28 cellular contexts compared by ENCODE assay signal in the genomic region with DNA sequence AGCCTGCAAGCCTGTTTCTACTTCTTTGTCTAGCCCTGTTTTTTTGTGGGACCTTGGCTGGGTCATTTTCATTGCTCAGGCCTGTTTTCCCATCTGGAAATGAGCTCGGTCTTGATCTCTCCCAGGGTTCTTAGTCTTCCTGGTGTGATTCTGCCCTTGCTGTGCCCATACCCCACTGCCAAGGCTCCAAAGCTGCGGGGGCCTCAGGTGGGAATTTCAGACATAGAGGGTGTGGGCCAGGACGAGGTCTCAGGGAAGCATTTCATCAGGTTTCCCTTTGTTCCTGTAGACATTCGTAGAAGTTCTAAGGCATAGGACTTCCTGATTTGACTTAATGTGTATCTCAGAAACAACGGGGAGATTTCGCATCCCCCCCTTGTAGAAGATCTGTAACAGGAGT. TPM values are rescaled to one million over a fixed set of nuclear protein-coding genes. Genes with fewer than 3 reads are reported as not detected.
DNase-seq lines count a peak whose midpoint lies in the region; ATAC-seq and TF ChIP-seq lines count a peak whose summit lies in the region.
"Had no signal": no experiment of that assay in that cellular context is flagged by ENCODE, and none has a peak within 500 bp of the region (broad histone marks: within the 10 kb centered on the region; RNA-seq: fewer than 3 reads in every experiment).

No MANE protein-coding gene starts in this region.

- BruUV-seq in PC-9 (replicated peaks; lab: Mats Ljungman, UMichigan) = no TSS peak

- no peak for TF ChIP-seq POLR2A in gastroesophageal sphincter (IDR thresholded peaks at IDR 0.05)

- H3F3A ChIP-seq in PC-9 (ENCODE audit: insufficient read depth, low read depth) = peaks cover 97% of the 10 kb centered on the region

- peak overlapping the region; percentile 57 for H3K27ac ChIP-seq in PC-9
- peak overlapping the region in 2 of 4 donors; percentile 2 for H3K27ac ChIP-seq in gastroesophageal sphincter
- H3K27ac ChIP-seq: 22Rv1, C4-2B, hepatocyte, thyroid gland had no signal

- H3K27ac Mint-ChIP-seq in immature natural killer cell = peak overlapping the region in 4 of 6 donors; percentile 6 to 38 (median 21)
- H3K27ac Mint-ChIP-seq: mesothelial cell of epicardium; T-helper 2 cell treated with Interferon-gamma antibody and Interleukin-4, amounts not matched to agents 5 μg/mL and 100 μg/mL, for 36 hours had no signal

- H3K9me3 Mint-ChIP-seq in immature natural killer cell = no peaks in the 10 kb centered on the region
- H3K9me3 Mint-ChIP-seq: activated naive CD4-positive, alpha-beta T cell treated with anti-CD3 and anti-CD28 coated beads, Interleukin-2, amount 50 U/mL, for 72 hours; activated T-cell treated with anti-CD3 and anti-CD28 coated beads, Interleukin-2, amount 50 U/mL, for 24 hours had no signal

- no peak overlapping the region; the same call in 1 of the 2 replicates for H3K4me3 ChIP-seq in PC-9
- no peak overlapping the region for H3K4me3 ChIP-seq in skeletal muscle satellite cell (ENCODE audit: low read length)
- no peak overlapping the region for H3K4me3 ChIP-seq in gastroesophageal sphincter
- H3K4me3 ChIP-seq: hepatocyte, pancreas, smooth muscle cell, thyroid gland had no signal

- peaks cover 41% of the 10 kb centered on the region for H3K36me3 ChIP-seq in PC-9 (ENCODE audit: low read depth)
- H3K36me3 ChIP-seq in skeletal muscle satellite cell (ENCODE audit: insufficient read depth, low read length) = peaks cover 42% of the 10 kb centered on the region
- no peaks in the 10 kb centered on the region for H3K36me3 ChIP-seq in gastroesophageal sphincter
- H3K36me3 ChIP-seq: pancreas, thyroid gland had no signal

- in situ Hi-C loops in GM13977 (cut with MboI; ENCODE audit: low pct_unique_long_range_greater_than_20kb, low sequenced_read_pairs, unreplicated experiment) = no loop called here

- H3K36me3 Mint-ChIP-seq in immature natural killer cell = no peaks in the 10 kb centered on the region

- H3K27me3 ChIP-seq in PC-9 (ENCODE audit: insufficient read depth, low read depth) (no peaks in the 10 kb centered on the region), skeletal muscle satellite cell (ENCODE audit: control insufficient read depth, insufficient read depth, low read length) (no peaks in the 10 kb centered on the region), gastroesophageal sphincter (no peaks in the 10 kb centered on the region)
- H3K27me3 ChIP-seq: hepatocyte, pancreas, thyroid gland had no signal

- H2AFZ ChIP-seq in PC-9 = no peak overlapping the region
- H2AFZ ChIP-seq: hepatocyte had no signal

- H4K20me1 ChIP-seq in PC-9 (ENCODE audit: insufficient read depth) = peaks cover 89% of the 10 kb centered on the region

- peak overlapping the region; percentile 99 for H3K4me2 ChIP-seq in PC-9
- peak overlapping the region; percentile 52 for H3K4me2 ChIP-seq in skeletal muscle satellite cell (ENCODE audit: low read length)
- H3K4me2 ChIP-seq: hepatocyte, smooth muscle cell had no signal

- POLR2A ChIA-PET in PC-9 (lab: Charles Lee; ENCODE audit: unreplicated experiment) = no interaction called here

- H3K4me1 Mint-ChIP-seq in immature natural killer cell = peaks cover 84 to 93% of the 10 kb centered on the region in 2 donors

- H3K9me3 ChIP-seq in PC-9 (ENCODE audit: insufficient read depth, low read depth) = no peaks in the 10 kb centered on the region
- H3K9me3 ChIP-seq in skeletal muscle satellite cell (replicated peaks; ENCODE audit: low read length) = no peaks in the 10 kb centered on the region
- no peaks in the 10 kb centered on the region for H3K9me3 ChIP-seq in gastroesophageal sphincter
- H3K9me3 ChIP-seq: pancreas, thyroid gland had no signal

- H3K9me2 ChIP-seq in PC-9 (ENCODE audit: insufficient read depth) = no peaks in the 10 kb centered on the region

- ATAC-seq in activated CD4-positive, CD25-positive, alpha-beta regulatory T cell treated with anti-CD3 and anti-CD28 coated beads, Interleukin-2, amount 50 U/mL, for 24 hours = no peak
- ATAC-seq in gastroesophageal sphincter = no peak
- ATAC-seq: activated naive CD4-positive, alpha-beta T cell treated with anti-CD3 and anti-CD28 coated beads, Interleukin-2, amount 50 U/mL, for 72 hours; pancreas had no signal

- no peak overlapping the region for H3K9ac ChIP-seq in skeletal muscle satellite cell (ENCODE audit: low read depth, low read length)

- WGBS in gastroesophageal sphincter (ENCODE audit: low coverage in 1 of 2), 2 donors = 78% methylated on average over 4 of the region's 6 CpGs; no CpG with 5 or more reads in 1 of the 2 donors

- no peak for TF ChIP-seq EP300 in gastroesophageal sphincter (IDR thresholded peaks at IDR 0.05)

- H3K4me3 Mint-ChIP-seq in immature natural killer cell = peak overlapping the region in 1 of 5 donors; percentile 4
- H3K4me3 Mint-ChIP-seq: activated T-cell treated with anti-CD3 and anti-CD28 coated beads, Interleukin-2, amount 50 U/mL, for 24 hours; mesothelial cell of epicardium; T-helper 2 cell treated with Interferon-gamma antibody and Interleukin-4, amounts not matched to agents 5 μg/mL and 100 μg/mL, for 36 hours had no signal

- no peak for TF ChIP-seq CTCF in PC-9 (conservative IDR thresholded peaks at IDR 0.05)
- TF ChIP-seq CTCF in GM13977 (IDR thresholded peaks at IDR 0.05; ENCODE audit: extremely low read depth, insufficient read depth, missing control alignments) = no peak
- no peak for TF ChIP-seq CTCF in gastroesophageal sphincter (IDR thresholded peaks at IDR 0.05)

- intact Hi-C loops in PC-9 (cut with micrococcal nuclease; ENCODE audit: unreplicated experiment) = no loop called here

- H3K27me3 Mint-ChIP-seq in immature natural killer cell (ENCODE audit: low read depth in 3 of 3) = peaks cover 0 to 2% (median 0%) of the 10 kb centered on the region in 3 donors
- H3K27me3 Mint-ChIP-seq: activated T-cell treated with anti-CD3 and anti-CD28 coated beads, Interleukin-2, amount 50 U/mL, for 24 hours had no signal

- H3K79me2 ChIP-seq in PC-9 (ENCODE audit: low read depth) = peaks cover 100% of the 10 kb centered on the region

- CTCF ChIA-PET in PC-9 (lab: Charles Lee) = no interaction called here

- DNase-seq in activated CD4-positive, CD25-positive, alpha-beta regulatory T cell treated with anti-CD3 and anti-CD28 coated beads, Interleukin-2, amount 50 U/mL, for 72 hours = peak; percentile 11
- DNase-seq in PC-9 (no peak), immature natural killer cell (no peak), NCI-H774 (lab: John Stamatoyannopoulos, UW) (no peak), GM13977 (ENCODE audit: low spot score) (no peak)
- DNase-seq: activated CD4-positive, alpha-beta T cell treated with anti-CD3 and anti-CD28 coated beads for 48 hours; activated T-cell treated with anti-CD3 and anti-CD28 coated beads, Interleukin-2, amount 50 U/mL, for 24 hours; DMS79; effector CD8-positive, alpha-beta T cell; HCEC 1CT; KG1; kidney; NCI-H2029 treated with DMSO at 0.1 percent for 48 hours; NCI-H510A; stimulated activated CD4-positive, alpha-beta T cell treated with anti-CD3 and anti-CD28 coated beads, Interleukin-4, amount 100 ng/mL, for 4 hours; stimulated activated CD8-positive, alpha-beta memory T cell treated with anti-CD3 and anti-CD28 coated beads, Interleukin-4, amount 100 ng/mL, for 48 hours; thyroid gland had no signal

- H3K4me1 ChIP-seq in PC-9 (replicated peaks; ENCODE audit: insufficient read depth) = peaks cover 78% of the 10 kb centered on the region
- peaks cover 68% of the 10 kb centered on the region for H3K4me1 ChIP-seq in skeletal muscle satellite cell (ENCODE audit: control insufficient read depth, insufficient read depth, low read length)
- peaks cover 0 to 97% (median 48%) of the 10 kb centered on the region in 3 donors for H3K4me1 ChIP-seq in gastroesophageal sphincter

RNA-seq across cellular contexts. Expression of a gene that starts 5.8 kb away (rescaled TPM):
- total RNA-seq in PC-9 (2021) (411 and 443 TPM in 2 replicates), gastroesophageal sphincter (100 to 1,000 TPM; 113 to 233 (median 155) TPM)
- polyA plus RNA-seq in immature natural killer cell = 10 to 100 TPM in 1 of 3 donors, 1 to 10 TPM in 2; 1.2 to 15.1 (median 4.2) TPM
- total RNA-seq in skeletal muscle satellite cell (2012; rRNA removed) = 86.2 and 103 TPM in 2 replicates
